Comparison of ENCODE assay signal across 2 cellular contexts in the genomic region with DNA sequence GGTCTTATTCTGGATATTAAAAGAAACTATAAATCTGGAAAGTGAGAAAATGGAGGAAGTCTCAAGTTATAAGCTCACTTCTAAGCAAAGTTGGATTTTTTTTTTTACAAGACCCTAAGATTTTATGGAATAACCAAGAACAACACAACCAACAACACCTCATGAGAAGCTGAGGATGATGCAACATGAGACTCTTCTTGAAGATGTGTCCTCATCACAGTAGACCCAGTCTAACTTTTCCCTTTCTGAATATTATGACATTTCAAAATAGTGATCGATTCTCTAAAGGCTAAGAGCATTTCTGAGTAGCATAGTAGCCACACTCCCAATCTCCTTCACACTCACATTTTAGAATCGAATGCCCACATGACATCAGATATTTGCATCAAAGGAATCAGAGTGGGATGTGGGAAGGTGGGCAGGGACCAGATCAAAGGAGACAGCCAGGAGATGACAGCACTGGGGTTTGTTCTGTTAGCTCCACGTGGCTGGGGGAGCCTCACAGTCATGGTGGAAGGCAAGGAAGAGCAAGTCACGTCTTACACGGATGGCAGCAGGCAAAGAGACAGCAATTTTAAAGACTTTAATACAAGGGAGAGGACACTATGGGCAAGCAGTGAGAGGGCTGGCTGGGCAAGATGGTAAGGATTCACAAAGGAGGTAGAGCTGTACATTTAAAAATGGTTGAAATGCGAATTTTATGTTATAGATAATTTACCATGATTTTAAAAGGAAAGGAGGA.
TF ChIP-seq lines count a peak whose summit lies in the region.

No MANE protein-coding gene starts in this region.

TF ChIP-seq in HepG2, 621 proteins besides CTCF, POLR2A, EP300 and RAD21:
- TF ChIP-seq BCLAF1 (IDR thresholded peaks at IDR 0.05) = no peak
- no peak for TF ChIP-seq ZNF251 (CRISPR knock-in tag; IDR thresholded peaks at IDR 0.05)
- TF ChIP-seq, protein P1, sequence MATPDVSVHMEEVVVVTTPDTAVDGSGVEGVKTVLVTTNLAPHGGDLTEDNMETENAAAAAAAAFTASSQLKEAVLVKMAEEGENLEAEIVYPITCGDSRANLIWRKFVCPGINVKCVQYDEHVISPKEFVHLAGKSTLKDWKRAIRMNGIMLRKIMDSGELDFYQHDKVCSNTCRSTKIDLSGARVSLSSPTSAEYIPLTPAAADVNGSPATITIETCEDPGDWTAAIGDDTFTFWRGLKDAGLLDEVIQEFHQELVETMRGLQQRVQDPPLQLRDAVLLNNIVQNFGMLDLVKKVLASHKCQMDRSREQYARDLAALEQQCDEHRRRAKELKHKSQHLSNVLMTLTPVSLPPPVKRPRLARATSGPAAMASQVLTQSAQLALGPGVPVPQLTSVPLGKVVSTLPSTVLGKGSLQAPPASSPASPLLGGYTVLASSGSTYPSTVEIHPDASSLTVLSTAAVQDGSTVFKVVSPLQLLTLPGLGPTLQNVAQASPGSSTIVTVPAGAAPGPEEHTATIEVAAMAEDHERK (CRISPR knock-in tag; IDR thresholded peaks at IDR 0.05; ENCODE audit: low read depth) = no peak
- no peak for TF ChIP-seq MEIS1 (CRISPR knock-in tag; IDR thresholded peaks at IDR 0.05; ENCODE audit: borderline replicate concordance)
- TF ChIP-seq ZNF431 (CRISPR knock-in tag; IDR thresholded peaks at IDR 0.05; ENCODE audit: borderline replicate concordance, low read depth) = peak; percentile 71; the same call in 1 of the 2 replicates
- no peak for TF ChIP-seq MZF1 (CRISPR knock-in tag; IDR thresholded peaks at IDR 0.05; ENCODE audit: borderline replicate concordance)
TF ChIP-seq in HepG2: peak in this region for 1.

TF ChIP-seq in IMR-90, 13 proteins besides CTCF, POLR2A, EP300 and RAD21:
- TF ChIP-seq CEBPB (IDR thresholded peaks at IDR 0.05; ENCODE audit: low read depth, low read length) (0 out of 2 replicates have a peak, but pooled peaks have one; percentile 4), NFE2L2 (IDR thresholded peaks at IDR 0.05; ENCODE audit: low read depth, low read length) (no peak)
